ENCODE assay signal across 1 cellular context in genomic region chr1:235358899-235359298, GRCh38.
TF ChIP-seq lines count a peak whose summit lies in the region.

No MANE protein-coding gene starts in this region.

TF ChIP-seq in K562, 482 proteins besides CTCF, POLR2A, EP300 and RAD21:
- TF ChIP-seq KAT2B (IDR thresholded peaks at IDR 0.05; ENCODE audit: low read depth, low read length) (no peak), POLR2H (tag; IDR thresholded peaks at IDR 0.05; ENCODE audit: low read depth) (no peak), HDAC2 (IDR thresholded peaks at IDR 0.05) (no peak), EWSR1 (IDR thresholded peaks at IDR 0.05; ENCODE audit: borderline replicate concordance, low read depth, partially characterized antibody) (no peak), FOS (IDR thresholded peaks at IDR 0.05; ENCODE audit: extremely low read depth, insufficient read length) (no peak), ZC3H8 (IDR thresholded peaks at IDR 0.05) (no peak)
- TF ChIP-seq, protein P1, sequence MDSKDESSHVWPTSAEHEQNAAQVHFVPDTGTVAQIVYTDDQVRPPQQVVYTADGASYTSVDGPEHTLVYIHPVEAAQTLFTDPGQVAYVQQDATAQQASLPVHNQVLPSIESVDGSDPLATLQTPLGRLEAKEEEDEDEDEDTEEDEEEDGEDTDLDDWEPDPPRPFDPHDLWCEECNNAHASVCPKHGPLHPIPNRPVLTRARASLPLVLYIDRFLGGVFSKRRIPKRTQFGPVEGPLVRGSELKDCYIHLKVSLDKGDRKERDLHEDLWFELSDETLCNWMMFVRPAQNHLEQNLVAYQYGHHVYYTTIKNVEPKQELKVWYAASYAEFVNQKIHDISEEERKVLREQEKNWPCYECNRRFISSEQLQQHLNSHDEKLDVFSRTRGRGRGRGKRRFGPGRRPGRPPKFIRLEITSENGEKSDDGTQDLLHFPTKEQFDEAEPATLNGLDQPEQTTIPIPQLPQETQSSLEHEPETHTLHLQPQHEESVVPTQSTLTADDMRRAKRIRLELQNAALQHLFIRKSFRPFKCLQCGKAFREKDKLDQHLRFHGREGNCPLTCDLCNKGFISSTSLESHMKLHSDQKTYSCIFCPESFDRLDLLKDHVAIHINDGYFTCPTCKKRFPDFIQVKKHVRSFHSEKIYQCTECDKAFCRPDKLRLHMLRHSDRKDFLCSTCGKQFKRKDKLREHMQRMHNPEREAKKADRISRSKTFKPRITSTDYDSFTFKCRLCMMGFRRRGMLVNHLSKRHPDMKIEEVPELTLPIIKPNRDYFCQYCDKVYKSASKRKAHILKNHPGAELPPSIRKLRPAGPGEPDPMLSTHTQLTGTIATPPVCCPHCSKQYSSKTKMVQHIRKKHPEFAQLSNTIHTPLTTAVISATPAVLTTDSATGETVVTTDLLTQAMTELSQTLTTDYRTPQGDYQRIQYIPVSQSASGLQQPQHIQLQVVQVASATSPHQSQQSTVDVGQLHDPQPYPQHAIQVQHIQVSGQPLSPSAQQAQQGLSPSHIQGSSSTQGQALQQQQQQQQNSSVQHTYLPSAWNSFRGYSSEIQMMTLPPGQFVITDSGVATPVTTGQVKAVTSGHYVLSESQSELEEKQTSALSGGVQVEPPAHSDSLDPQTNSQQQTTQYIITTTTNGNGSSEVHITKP (IDR thresholded peaks at IDR 0.05; ENCODE audit: partially characterized antibody): peak; percentile 61
